ENCODE assay signal across 1 cellular context in genomic region chr11:33736148-33736809, GRCh38.
A peak's percentile ranks its signal among the peaks of the same experiment; 100 is the strongest.
TF ChIP-seq lines count a peak whose summit lies in the region.

CD59 (minus strand) TSS chr11:33736423; CDS start chr11:33722445, 13,978 bp downstream.

TF ChIP-seq in HepG2, 621 proteins besides CTCF, POLR2A, EP300 and RAD21 (continued from another document and continues in another):
- TF ChIP-seq ATF7 (IDR thresholded peaks at IDR 0.05) = no peak
- no peak for TF ChIP-seq ATF7 (CRISPR knock-in tag; IDR thresholded peaks at IDR 0.05)
- no peak for TF ChIP-seq CREB3 (CRISPR knock-in tag; IDR thresholded peaks at IDR 0.05)
- no peak for TF ChIP-seq BCL6 (CRISPR knock-in tag; IDR thresholded peaks at IDR 0.05)
- TF ChIP-seq ZNF510 (CRISPR knock-in tag; IDR thresholded peaks at IDR 0.05; ENCODE audit: low read depth) = no peak
- TF ChIP-seq NR2F6 (IDR thresholded peaks at IDR 0.05) = no peak
- TF ChIP-seq NR2F6 (CRISPR knock-in tag; IDR thresholded peaks at IDR 0.05) = no peak; the same call in 1 of the 2 replicates
- TF ChIP-seq MEIS2 (CRISPR knock-in tag; IDR thresholded peaks at IDR 0.05) = peak; percentile 33; the same call in 1 of the 2 replicates
- no peak for TF ChIP-seq ZNF747 (CRISPR knock-in tag; IDR thresholded peaks at IDR 0.05; ENCODE audit: borderline replicate concordance)
- TF ChIP-seq MYC (CRISPR knock-in tag; IDR thresholded peaks at IDR 0.05; ENCODE audit: borderline replicate concordance) = peak; percentile 62; the same call in 1 of the 2 replicates
- TF ChIP-seq PRPF4 (IDR thresholded peaks at IDR 0.05; ENCODE audit: low read depth, low read length, poor library complexity, severe bottlenecking) = no peak
- TF ChIP-seq ZNF780A (CRISPR knock-in tag; IDR thresholded peaks at IDR 0.05) = no peak
- no peak for TF ChIP-seq ATF4 (CRISPR knock-in tag; IDR thresholded peaks at IDR 0.05)
- TF ChIP-seq SP5 (CRISPR knock-in tag; IDR thresholded peaks at IDR 0.05; ENCODE audit: borderline replicate concordance, low read depth) = peak; percentile 80
- no peak for TF ChIP-seq ZNF468 (CRISPR knock-in tag; IDR thresholded peaks at IDR 0.05)
- no peak for TF ChIP-seq PREB (CRISPR knock-in tag; IDR thresholded peaks at IDR 0.05)
- no peak for TF ChIP-seq ZNF44 (CRISPR knock-in tag; IDR thresholded peaks at IDR 0.05)
- TF ChIP-seq ZNF75D (CRISPR knock-in tag; IDR thresholded peaks at IDR 0.05; ENCODE audit: borderline replicate concordance) = 0 out of 2 replicates have a peak, but pooled peaks have one; percentile 8
- TF ChIP-seq ATF1 (CRISPR knock-in tag; IDR thresholded peaks at IDR 0.05) = no peak
- TF ChIP-seq NBN (conservative IDR thresholded peaks at IDR 0.05) = no peak
- peak; percentile 78; the same call in 1 of the 2 replicates for TF ChIP-seq ZBTB20 (CRISPR knock-in tag; IDR thresholded peaks at IDR 0.05; ENCODE audit: borderline replicate concordance, low read depth)
- no peak for TF ChIP-seq KDM3A (CRISPR knock-in tag; IDR thresholded peaks at IDR 0.05; ENCODE audit: low read depth)
- TF ChIP-seq ZNF770 (CRISPR knock-in tag; IDR thresholded peaks at IDR 0.05) = peak; percentile 52; the same call in 1 of the 2 replicates
- no peak; the same call in 1 of the 2 replicates for TF ChIP-seq KLF11 (CRISPR knock-in tag; IDR thresholded peaks at IDR 0.05)
- TF ChIP-seq ZNF282 (IDR thresholded peaks at IDR 0.05; ENCODE audit: partially characterized antibody) = no peak
- 0 out of 2 replicates have a peak, but pooled peaks have one; percentile 63 for TF ChIP-seq TGIF2 (CRISPR knock-in tag; IDR thresholded peaks at IDR 0.05)
- TF ChIP-seq YY1 (IDR thresholded peaks at IDR 0.05; ENCODE audit: insufficient read depth, insufficient replicate concordance, low read depth, low read length) = no peak
- no peak; the same call in 1 of the 2 replicates for TF ChIP-seq ESRRA (CRISPR knock-in tag; IDR thresholded peaks at IDR 0.05; ENCODE audit: low read depth)
- no peak; the same call in 1 of the 2 replicates for TF ChIP-seq GZF1 (CRISPR knock-in tag; IDR thresholded peaks at IDR 0.05)
- TF ChIP-seq RXRB (CRISPR knock-in tag; IDR thresholded peaks at IDR 0.05; ENCODE audit: borderline replicate concordance) = 0 out of 2 replicates have a peak, but pooled peaks have one; percentile 18
- TF ChIP-seq ZNF800 (CRISPR knock-in tag; IDR thresholded peaks at IDR 0.05) = no peak
- TF ChIP-seq ZFP91 (CRISPR knock-in tag; IDR thresholded peaks at IDR 0.05; ENCODE audit: borderline replicate concordance) = peak; percentile 52; the same call in 1 of the 2 replicates
- no peak for TF ChIP-seq ZNF230 (CRISPR knock-in tag; IDR thresholded peaks at IDR 0.05)
- peak; percentile 28 for TF ChIP-seq MED8 (CRISPR knock-in tag; IDR thresholded peaks at IDR 0.05; ENCODE audit: insufficient replicate concordance)
- peak; percentile 40; the same call in 1 of the 2 replicates for TF ChIP-seq YEATS4 (CRISPR knock-in tag; IDR thresholded peaks at IDR 0.05; ENCODE audit: borderline replicate concordance)
- peak; percentile 8; the same call in 1 of the 2 replicates for TF ChIP-seq ATF7-NPFF (CRISPR knock-in tag; IDR thresholded peaks at IDR 0.05; ENCODE audit: low read depth)
- peak; percentile 18; the same call in 1 of the 2 replicates for TF ChIP-seq ZBTB10 (CRISPR knock-in tag; IDR thresholded peaks at IDR 0.05; ENCODE audit: borderline replicate concordance)
- TF ChIP-seq ZNF552 (CRISPR knock-in tag; IDR thresholded peaks at IDR 0.05; ENCODE audit: borderline replicate concordance) = 0 out of 2 replicates have a peak, but pooled peaks have one; percentile 34
- TF ChIP-seq EZH2 (conservative IDR thresholded peaks at IDR 0.05; ENCODE audit: low read depth, low read length) = no peak
- no peak for TF ChIP-seq FOXA1 (IDR thresholded peaks at IDR 0.05)
- no peak for TF ChIP-seq FOXA1 (CRISPR knock-in tag; IDR thresholded peaks at IDR 0.05)
- TF ChIP-seq PAXIP1 (CRISPR knock-in tag; conservative IDR thresholded peaks at IDR 0.05) = no peak
- 0 out of 2 replicates have a peak, but pooled peaks have one; percentile 11 for TF ChIP-seq NFKBIZ (CRISPR knock-in tag; IDR thresholded peaks at IDR 0.05)
- TF ChIP-seq RFX5 (IDR thresholded peaks at IDR 0.05; ENCODE audit: low read depth, low read length) = no peak
- no peak for TF ChIP-seq ZNF143 (CRISPR knock-in tag; IDR thresholded peaks at IDR 0.05)
- TF ChIP-seq MEIS1 (CRISPR knock-in tag; IDR thresholded peaks at IDR 0.05; ENCODE audit: borderline replicate concordance) = no peak
- TF ChIP-seq CREM (IDR thresholded peaks at IDR 0.05) = no peak
- TF ChIP-seq CREM (CRISPR knock-in tag; IDR thresholded peaks at IDR 0.05) = no peak
- TF ChIP-seq RFX1 (IDR thresholded peaks at IDR 0.05) = no peak
- peak; percentile 96 for TF ChIP-seq ZFY (CRISPR knock-in tag; IDR thresholded peaks at IDR 0.05)
- TF ChIP-seq NFYB (CRISPR knock-in tag; IDR thresholded peaks at IDR 0.05) = no peak
- no peak for TF ChIP-seq ZNF577 (CRISPR knock-in tag; IDR thresholded peaks at IDR 0.05; ENCODE audit: borderline replicate concordance, low read depth)
- TF ChIP-seq ZNF484 (CRISPR knock-in tag; IDR thresholded peaks at IDR 0.05; ENCODE audit: borderline replicate concordance, low read depth) = no peak
- TF ChIP-seq GATAD2A (CRISPR knock-in tag; IDR thresholded peaks at IDR 0.05) = no peak
- TF ChIP-seq E2F5 (CRISPR knock-in tag; conservative IDR thresholded peaks at IDR 0.05) = 0 out of 2 replicates have a peak, but pooled peaks have one; percentile 35
- no peak for TF ChIP-seq ZFAT (CRISPR knock-in tag; conservative IDR thresholded peaks at IDR 0.05)
- TF ChIP-seq THAP11 (CRISPR knock-in tag; IDR thresholded peaks at IDR 0.05) = no peak
- no peak for TF ChIP-seq ARNT (IDR thresholded peaks at IDR 0.05)
- TF ChIP-seq NFE2L2 (IDR thresholded peaks at IDR 0.05; ENCODE audit: low read length) = no peak
- TF ChIP-seq ZNF234 (CRISPR knock-in tag; conservative IDR thresholded peaks at IDR 0.05) = no peak
